In genomic region chrX:132488819-132489255, GRCh38 we compare ENCODE assay signal across 8 cellular contexts. TPM values are rescaled to one million over a fixed set of nuclear protein-coding genes. Genes with fewer than 3 reads are reported as not detected.
DNase-seq lines count a peak whose midpoint lies in the region; ATAC-seq and TF ChIP-seq lines count a peak whose summit lies in the region.

A gene with protein sequence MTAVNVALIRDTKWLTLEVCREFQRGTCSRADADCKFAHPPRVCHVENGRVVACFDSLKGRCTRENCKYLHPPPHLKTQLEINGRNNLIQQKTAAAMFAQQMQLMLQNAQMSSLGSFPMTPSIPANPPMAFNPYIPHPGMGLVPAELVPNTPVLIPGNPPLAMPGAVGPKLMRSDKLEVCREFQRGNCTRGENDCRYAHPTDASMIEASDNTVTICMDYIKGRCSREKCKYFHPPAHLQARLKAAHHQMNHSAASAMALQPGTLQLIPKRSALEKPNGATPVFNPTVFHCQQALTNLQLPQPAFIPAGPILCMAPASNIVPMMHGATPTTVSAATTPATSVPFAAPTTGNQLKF (minus strand): TSS chrX:132489038. CDS start chrX:132439611, 49,427 bp downstream.

- peaks cover 12% of the 10 kb centered on the region for H3K27me3 ChIP-seq in AG04450 (ENCODE audit: control insufficient read depth, insufficient read depth, low read length)

- no peaks in the 10 kb centered on the region for H3K36me3 Mint-ChIP-seq in memory B cell

- POLR2A ChIA-PET in AG04450 (lab: Yijun Ruan, JAX): no interaction called here

- H3K4me3 Mint-ChIP-seq in memory B cell: peak within 1 kb of the TSS; percentile 96

- no peaks in the 10 kb centered on the region for H3K9me3 ChIP-seq in AG04450 (ENCODE audit: control insufficient read depth, insufficient read depth, low read length)

- no peak within 1 kb of the TSS for H3K27ac ChIP-seq in AG04450 (ENCODE audit: low read depth, low read length)

- DNase-seq in AG04450 (ENCODE audit: low read depth, low spot score): no peak
- peak; percentile 78 to 85 for DNase-seq in NCI-H526 (lab: John Stamatoyannopoulos, UW)
- DNase-seq in activated CD4-positive, alpha-beta T cell treated with anti-CD3 and anti-CD28 coated beads, Interleukin-2, amount 50 U/mL, for 24 hours (ENCODE audit: low read depth in 1 of 2, low spot score in 1 of 2): peak; percentile 20 to 35
- DNase-seq in effector CD4-positive, alpha-beta T cell: peak; percentile 53
- peak; percentile 62 to 71 for DNase-seq in memory B cell (ENCODE audit: low spot score in 2 of 2)
- DNase-seq in stimulated activated CD8-positive, alpha-beta memory T cell treated with anti-CD3 and anti-CD28 coated beads, Interleukin-15, amount 100 ng/mL, for 4 hours (ENCODE audit: low read depth in 2 of 2): peak; percentile 36 to 42

- peak within 1 kb of the TSS; percentile 61 for H3K4me3 ChIP-seq in AG04450 (ENCODE audit: low read depth, low read length)

- no peak for TF ChIP-seq CTCF in AG04450 (IDR thresholded peaks at IDR 0.05; ENCODE audit: low read depth, low read length)

- CTCF ChIA-PET in AG04450 (lab: Charles Lee): interaction anchor here (1.0 kb wide), 1 partner anchor 270 kb away, joined by 3 read pairs; no protein-coding TSS in a partner anchor

- ATAC-seq in GM19023 (IDR thresholded peaks at IDR 0.05; ENCODE audit: unreplicated experiment): peak; percentile 46
- peak; percentile 29 for ATAC-seq in HG03139 (IDR thresholded peaks at IDR 0.05; ENCODE audit: unreplicated experiment)
- peak; percentile 66 for ATAC-seq in memory B cell (ENCODE audit: low read depth)

- H3K27me3 Mint-ChIP-seq in memory B cell: no peaks in the 10 kb centered on the region

- H3K4me1 Mint-ChIP-seq in memory B cell: peaks cover 14% of the 10 kb centered on the region

- H3K9me3 Mint-ChIP-seq in memory B cell: no peaks in the 10 kb centered on the region

- H3K27ac Mint-ChIP-seq in memory B cell: peak within 1 kb of the TSS; percentile 94

RNA-seq across cellular contexts. Expression of the gene that starts here (rescaled TPM):
- 1.1 and 1.2 TPM in 2 replicates for polyA plus RNA-seq in AG04450 (2011; rRNA removed)
- polyA minus RNA-seq in AG04450 (2011; rRNA and poly(A)+ RNA removed): 2.0 and 3.9 TPM in 2 replicates
